In genomic region chr3:93969443-93969842, GRCh38 we compare ENCODE assay signal across 15 cellular contexts. TPM values are rescaled to one million over a fixed set of nuclear protein-coding genes. Genes with fewer than 3 reads are reported as not detected.
A peak's percentile ranks its signal among the peaks of the same experiment; 100 is the strongest.
DNase-seq lines count a peak whose midpoint lies in the region; ATAC-seq and TF ChIP-seq lines count a peak whose summit lies in the region.
"Had no signal": no experiment of that assay in that cellular context is flagged by ENCODE, and none has a peak within 500 bp of the region (broad histone marks: within the 10 kb centered on the region; RNA-seq: fewer than 3 reads in every experiment).

No MANE protein-coding gene starts in this region.

- peak overlapping the region; percentile 3; the same call in 1 of the 2 replicates for H3K9ac ChIP-seq in ES-I3 (ENCODE audit: low read depth, low read length)
- no peak overlapping the region for H3K9ac ChIP-seq in PC-3 (ENCODE audit: low read length)

- POLR2A ChIA-PET in PC-3 (lab: Charles Lee; ENCODE audit: unreplicated experiment), result no interaction called here

- H4K20me1 ChIP-seq in PC-3 (ENCODE audit: low read length) (no peaks in the 10 kb centered on the region), osteoblast (ENCODE audit: insufficient read depth, low read length) (no peaks in the 10 kb centered on the region)

- H3K4me3 ChIP-seq in PC-3 (ENCODE audit: low read length) (no peak overlapping the region), osteoblast (ENCODE audit: insufficient read depth, low read length) (no peak overlapping the region), thyroid gland (replicated peaks in 1 of 3) (no peak overlapping the region)

- H2AFZ ChIP-seq in PC-3 (ENCODE audit: low read length), result no peak overlapping the region
- peak overlapping the region; percentile 53 for H2AFZ ChIP-seq in osteoblast (ENCODE audit: low read length)

- BruUV-seq in PC-3 (replicated peaks; lab: Mats Ljungman, UMichigan), result no TSS peak

- H3F3A ChIP-seq in PC-3 (ENCODE audit: low read length, unreplicated experiment), result no peaks in the 10 kb centered on the region

- H3K36me3 ChIP-seq in ES-I3 (ENCODE audit: insufficient read depth, low read length) (no peaks in the 10 kb centered on the region), PC-3 (ENCODE audit: low read depth, low read length) (no peaks in the 10 kb centered on the region), osteoblast (ENCODE audit: insufficient read depth, low read length) (no peaks in the 10 kb centered on the region), thyroid gland (no peaks in the 10 kb centered on the region)

- no peaks in the 10 kb centered on the region for H3K79me2 ChIP-seq in PC-3 (ENCODE audit: low read length)
- H3K79me2 ChIP-seq in osteoblast (ENCODE audit: insufficient read depth, low read length), result peaks cover 16% of the 10 kb centered on the region

- CTCF ChIA-PET in PC-3 (lab: Charles Lee), result no interaction called here

- H3K4me1 ChIP-seq in ES-I3 (ENCODE audit: insufficient read depth, low read length) (peaks cover 10% of the 10 kb centered on the region), PC-3 (ENCODE audit: insufficient read depth, low read length) (peaks cover 13% of the 10 kb centered on the region; the same call in 1 of the 2 replicates), osteoblast (ENCODE audit: insufficient read depth, low read length) (peaks cover 23% of the 10 kb centered on the region), thyroid gland (peaks cover 0 to 6% of the 10 kb centered on the region in 2 donors)

- intact Hi-C loops in PC-3 (cut with micrococcal nuclease), result loop anchor here (10.0 kb wide), 1 partner anchor 85 kb away; no protein-coding TSS in a partner anchor
- intact Hi-C loops in thyroid gland (cut with DNase I), result no loop called here

- no peak overlapping the region for H3K27ac ChIP-seq in PC-3 (ENCODE audit: low read length)
- peak overlapping the region; percentile 49 for H3K27ac ChIP-seq in epithelial cell of prostate
- peak overlapping the region; percentile 32 for H3K27ac ChIP-seq in osteoblast (ENCODE audit: low read depth, low read length)
- no peak overlapping the region for H3K27ac ChIP-seq in thyroid gland

- H3K4me2 ChIP-seq in PC-3 (ENCODE audit: low read length) (no peak overlapping the region), osteoblast (ENCODE audit: insufficient read depth, low read length) (peak overlapping the region; percentile 4)

- TF ChIP-seq CTCF in PC-3 (conservative IDR thresholded peaks at IDR 0.05; ENCODE audit: low read depth, low read length), result no peak
- no peak for TF ChIP-seq CTCF in osteoblast (IDR thresholded peaks at IDR 0.05; ENCODE audit: extremely low read depth, low read depth, low read length)
- no peak for TF ChIP-seq CTCF in thyroid gland (IDR thresholded peaks at IDR 0.05)

- H3K9me3 ChIP-seq in ES-I3 (ENCODE audit: control insufficient read depth, insufficient read depth, low read length) (no peaks in the 10 kb centered on the region), PC-3 (ENCODE audit: low read length) (no peaks in the 10 kb centered on the region), osteoblast (ENCODE audit: low read depth, low read length) (no peaks in the 10 kb centered on the region), thyroid gland (no peaks in the 10 kb centered on the region)

- no peak for TF ChIP-seq POLR2A in thyroid gland (IDR thresholded peaks at IDR 0.05)

- DNase-seq in PC-3 (peak; percentile 85), epithelial cell of prostate (ENCODE audit: low read depth, low spot score) (no peak), osteoblast (ENCODE audit: insufficient read length, low spot score, missing footprints) (peak; percentile 84), COR-L47 (lab: John Stamatoyannopoulos, UW) (no peak), NCI-H526 treated with DMSO at 0.1 percent for 48 hours (lab: John Stamatoyannopoulos, UW) (no peak), NCI-H1048 (lab: John Stamatoyannopoulos, UW) (no peak), thyroid gland (no peak)
- DNase-seq: CD8-positive, alpha-beta memory T cell; hypothalamus; stimulated activated naive CD4-positive, alpha-beta T cell had no signal

- no peaks in the 10 kb centered on the region for H3K9me2 ChIP-seq in PC-3 (replicated peaks; ENCODE audit: low read length)

- no peaks in the 10 kb centered on the region for H3K27me3 ChIP-seq in PC-3 (ENCODE audit: low read length)
- no peaks in the 10 kb centered on the region for H3K27me3 ChIP-seq in osteoblast (ENCODE audit: insufficient read depth, low read length)
- H3K27me3 ChIP-seq in thyroid gland, result no peaks in the 10 kb centered on the region

- WGBS in thyroid gland, 2 donors, result 61 to 78% methylated on average over 3 of the region's 3 CpGs

- ATAC-seq in PC-3, result peak; percentile 51
- ATAC-seq: activated naive CD4-positive, alpha-beta T cell treated with anti-CD3 and anti-CD28 coated beads, Interleukin-2, amount 50 U/mL, for 72 hours had no signal

RNA-seq across cellular contexts. Expression of gene PROS1, which starts 4.3 kb away (rescaled TPM):
- total RNA-seq in PC-3 (2014; rRNA removed) (5.5 and 5.8 TPM in 2 replicates), osteoblast (87.5 and 97.4 TPM in 2 replicates), thyroid gland (10 to 100 TPM; 20.0 to 84.4 (median 39.9) TPM)

RNA-seq across cellular contexts. Expression of gene ARL13B, which starts 10.5 kb away (rescaled TPM):
- total RNA-seq in PC-3 (2014; rRNA removed) (10.7 and 12.6 TPM in 2 replicates), osteoblast (18.1 and 18.6 TPM in 2 replicates), thyroid gland (10 to 100 TPM; 14.6 to 27.3 (median 16.0) TPM)

RNA-seq across cellular contexts. Expression of gene STX19, which starts 59.0 kb away (rescaled TPM):
- total RNA-seq in PC-3 (2014; rRNA removed), result not detected in 2 replicates
- total RNA-seq in osteoblast, result under 0.01 TPM in 1 of 2 replicates, not detected in the other
- total RNA-seq in thyroid gland, result not detected
- total RNA-seq: activated CD8-positive, alpha-beta memory T cell treated with anti-CD3 and anti-CD28 coated beads for 36 hours; activated naive CD4-positive, alpha-beta T cell treated with anti-CD3 and anti-CD28 coated beads, Interleukin-2, amount 50 U/mL, for 72 hours; CD8-positive, alpha-beta memory T cell; dermis microvascular lymphatic vessel endothelial cell; T-helper 2 cell treated with Interferon-gamma antibody and Interleukin-4, amounts not matched to agents 100 ng/mL and 5 ng/mL, for 36 hours had no signal

Comparison
In these comparisons a context has a peak if more than half of its experiments do, and no peak if none do; other contexts are left out.
1. DNase-seq: peak in PC-3 (single experiment) and osteoblast (single experiment); none in epithelial cell of prostate (single experiment), COR-L47 (single experiment), NCI-H526 treated with DMSO at 0.1 percent for 48 hours (single experiment), NCI-H1048 (single experiment) and thyroid gland (0 of 2).
2. H3K27ac ChIP-seq: peak in epithelial cell of prostate (single experiment) and osteoblast (single experiment); none in PC-3 (single experiment) and thyroid gland (0 of 3).